27 cellular contexts compared by ENCODE assay signal in genomic region chr3:50529996-50530706, GRCh38. TPM values are rescaled to one million over a fixed set of nuclear protein-coding genes. Genes with fewer than 3 reads are reported as not detected.
A peak's percentile ranks its signal among the peaks of the same experiment; 100 is the strongest.
DNase-seq lines count a peak whose midpoint lies in the region; ATAC-seq, FAIRE-seq and TF ChIP-seq lines count a peak whose summit lies in the region.
"Had no signal": no experiment of that assay in that cellular context is flagged by ENCODE, and none has a peak within 500 bp of the region (broad histone marks: within the 10 kb centered on the region; RNA-seq: fewer than 3 reads in every experiment).

No MANE protein-coding gene starts in this region.

- H2BK120ac ChIP-seq in H1 (replicated peaks; ENCODE audit: low read depth, low read length): no peak overlapping the region

- H3K79me1 ChIP-seq in H1 (ENCODE audit: low read depth, low read length): no peaks in the 10 kb centered on the region

- H2AFZ ChIP-seq in H1 (ENCODE audit: low read length) (peak overlapping the region; percentile 68; the same call in 1 of the 2 replicates), keratinocyte (ENCODE audit: control insufficient read depth, low read length) (no peak overlapping the region), smooth muscle cell (ENCODE audit: low read depth) (no peak overlapping the region)

- no peaks in the 10 kb centered on the region for H3K9me1 ChIP-seq in keratinocyte (ENCODE audit: control insufficient read depth, extremely low read depth, insufficient read depth, low read length)

- H3K79me2 ChIP-seq in H1 (ENCODE audit: control insufficient read depth in 1 of 2, insufficient read depth in 2 of 2, low read length in 2 of 2) (no peaks in the 10 kb centered on the region), keratinocyte (ENCODE audit: control insufficient read depth, insufficient read depth, low read length) (no peaks in the 10 kb centered on the region), smooth muscle cell (ENCODE audit: low read depth) (no peaks in the 10 kb centered on the region)

- H3K56ac ChIP-seq in H1 (replicated peaks; ENCODE audit: insufficient read length, low read depth, low read length): no peak overlapping the region

- H3K18ac ChIP-seq in H1 (ENCODE audit: extremely low read depth, low read length): no peak overlapping the region

- dilution Hi-C loops in keratinocyte (cut with MboI; ENCODE audit: extremely low pct_ligation_motif_present, low sequenced_read_pairs): no loop called here

- H4K8ac ChIP-seq in H1 (ENCODE audit: extremely low read depth, insufficient read depth, low read length): no peak overlapping the region

- H3K9ac ChIP-seq in H1 (replicated peaks in 1 of 4; ENCODE audit: extremely low read depth in 1 of 4, low read depth in 3 of 4, low read length in 3 of 4) (no peak overlapping the region; a peak in 1 of 7 replicates), keratinocyte (ENCODE audit: control insufficient read depth, extremely low read depth, insufficient read depth, low read length) (no peak overlapping the region), smooth muscle cell (ENCODE audit: low read depth) (no peak overlapping the region)
- H3K9ac ChIP-seq: BLaER1, SK-N-SH had no signal

- no peaks in the 10 kb centered on the region for H3K36me3 ChIP-seq in H1 (ENCODE audit: control insufficient read depth in 2 of 4, insufficient read depth in 4 of 4, low read length in 3 of 4)
- H3K36me3 ChIP-seq in keratinocyte (ENCODE audit: control insufficient read depth in 2 of 2, extremely low read depth in 1 of 2, insufficient read depth in 2 of 2, low read length in 2 of 2): no peaks in the 10 kb centered on the region
- no peaks in the 10 kb centered on the region for H3K36me3 ChIP-seq in smooth muscle cell (ENCODE audit: low read depth)
- H3K36me3 ChIP-seq: BLaER1, right lobe of liver, thoracic aorta, WERI-Rb-1 had no signal

- no peak overlapping the region for H4K5ac ChIP-seq in H1 (ENCODE audit: insufficient read length, low read depth, low read length)

- no peak for TF ChIP-seq EP300 in H1 (IDR thresholded peaks at IDR 0.05; ENCODE audit: borderline replicate concordance in 1 of 2, low read depth in 2 of 2, low read length in 2 of 2)

- H3K27ac ChIP-seq in H1 (ENCODE audit: low read depth, low read length) (no peak overlapping the region), keratinocyte (ENCODE audit: control insufficient read depth, insufficient read depth, low read length) (no peak overlapping the region), smooth muscle cell (ENCODE audit: low read depth) (no peak overlapping the region)
- H3K27ac ChIP-seq: BLaER1, right lobe of liver, RWPE1, thoracic aorta, WERI-Rb-1 had no signal

- no peak overlapping the region for H3K23ac ChIP-seq in H1 (ENCODE audit: insufficient read length)

- H3K23me2 ChIP-seq in H1 (ENCODE audit: low read depth, low read length): peaks cover 1% of the 10 kb centered on the region; the same call in 1 of the 2 replicates

- TF ChIP-seq POLR2A in H1 (IDR thresholded peaks at IDR 0.05; ENCODE audit: control extremely low read depth in 1 of 2, low read depth in 2 of 2, low read length in 2 of 2) (no peak), GM12891 (IDR thresholded peaks at IDR 0.05; ENCODE audit: low read depth, low read length) (no peak)

- WGBS in H1 (ENCODE audit: extremely low coverage in 1 of 2, insufficient coverage in 1 of 2, insufficient read length in 1 of 2, insufficient replicate concordance in 2 of 2, low coverage in 1 of 2, low lambda C conversion rate in 2 of 2, missing lambda C conversion rate in 1 of 2), 2 experiments: 19% methylated on average over 29 of the region's 46 CpGs; no CpG with 5 or more reads in 1 of the 2 experiments
- 17% methylated on average over 41 of the region's 46 CpGs for WGBS in smooth muscle cell (ENCODE audit: low lambda C conversion rate)

- H3K4me3 ChIP-seq in H1 (ENCODE audit: extremely low read depth in 1 of 4, insufficient read depth in 2 of 4, low read depth in 3 of 4, low read length in 4 of 4) (peak overlapping the region in 3 of 4 experiments; percentile 21 to 52 (median 22); a peak in 5 of 8 replicates), keratinocyte (ENCODE audit: control insufficient read depth in 2 of 3, extremely low read depth in 1 of 3, insufficient read depth in 2 of 3, low read depth in 1 of 3, low read length in 3 of 3) (no peak overlapping the region), smooth muscle cell (peak overlapping the region; percentile 28)
- H3K4me3 ChIP-seq: BLaER1, right lobe of liver, thoracic aorta had no signal

- no peak for ATAC-seq in HG02870 (IDR thresholded peaks at IDR 0.05; ENCODE audit: unreplicated experiment)
- ATAC-seq: right lobe of liver had no signal

- TF ChIP-seq RAD21 in H1 (IDR thresholded peaks at IDR 0.05 in 1 of 2, conservative IDR thresholded peaks at IDR 0.05 in 1 of 2; ENCODE audit: low read depth in 2 of 2, low read length in 2 of 2): no peak

- H2BK5ac ChIP-seq in H1 (ENCODE audit: low read depth, low read length): no peak overlapping the region

- POLR2A ChIA-PET in H1 (lab: Charles Lee; ENCODE audit: partially characterized antibody): no interaction called here

- H3K9me3 ChIP-seq in H1 (ENCODE audit: insufficient read depth in 2 of 2, low read depth in 1 of 2, low read length in 1 of 2): no peaks in the 10 kb centered on the region
- no peaks in the 10 kb centered on the region for H3K9me3 ChIP-seq in keratinocyte (ENCODE audit: control insufficient read depth, low read depth, low read length)
- no peaks in the 10 kb centered on the region for H3K9me3 ChIP-seq in smooth muscle cell (replicated peaks; ENCODE audit: low read depth)
- H3K9me3 ChIP-seq: BLaER1, right lobe of liver, SK-N-SH, thoracic aorta had no signal

- H4K20me1 ChIP-seq in H1 (replicated peaks in 1 of 2; ENCODE audit: control insufficient read depth in 1 of 2, insufficient read depth in 2 of 2, low read length in 2 of 2) (no peaks in the 10 kb centered on the region), keratinocyte (ENCODE audit: control insufficient read depth, extremely low read depth, insufficient read depth, low read length) (peaks cover 10% of the 10 kb centered on the region), smooth muscle cell (ENCODE audit: low read depth) (no peaks in the 10 kb centered on the region)

- no peak for TF ChIP-seq CTCF in H1 (IDR thresholded peaks at IDR 0.05; ENCODE audit: control extremely low read depth in 1 of 3, insufficient read depth in 1 of 3, low read depth in 1 of 3, low read length in 3 of 3)
- no peak for TF ChIP-seq CTCF in keratinocyte (optimal IDR thresholded peaks at IDR 0.05 in 1 of 3, IDR thresholded peaks at IDR 0.05 in 1 of 3, conservative IDR thresholded peaks at IDR 0.05 in 1 of 3; ENCODE audit: extremely low read depth in 1 of 3, insufficient read depth in 2 of 3, low read length in 3 of 3)
- no peak for TF ChIP-seq CTCF in smooth muscle cell (IDR thresholded peaks at IDR 0.05; ENCODE audit: borderline replicate concordance, insufficient read depth, poor library complexity, severe bottlenecking)

- FAIRE-seq in H1 (lab: Jason Lieb, UNC): no peak
- FAIRE-seq in keratinocyte (lab: Jason Lieb, UNC): no peak
- no peak for FAIRE-seq in GM12891 (lab: Jason Lieb, UNC)
- FAIRE-seq: G401.6 had no signal

- H2BK15ac ChIP-seq in H1 (ENCODE audit: low read length): 0 out of 2 replicates have a peak overlapping the region, but pooled peaks have one; percentile 46

- H2AK5ac ChIP-seq in H1 (ENCODE audit: low read depth, low read length): no peak overlapping the region

- no peak overlapping the region for H3K14ac ChIP-seq in H1 (ENCODE audit: insufficient read length)

- 0 out of 2 replicates have a peak overlapping the region, but pooled peaks have one; percentile 48 for H2BK20ac ChIP-seq in H1 (ENCODE audit: low read length)

- H3K27me3 ChIP-seq in H1 (replicated peaks in 1 of 4; ENCODE audit: control insufficient read depth in 3 of 4, extremely low read depth in 1 of 4, insufficient read depth in 3 of 4, low read length in 3 of 4) (peaks cover 0 to 15% (median 14%) of the 10 kb centered on the region in 4 experiments; a peak in 5 of 7 replicates), keratinocyte (ENCODE audit: control insufficient read depth, extremely low read depth, insufficient read depth, low read length) (peaks cover 51% of the 10 kb centered on the region), smooth muscle cell (ENCODE audit: low read depth) (peaks cover 22% of the 10 kb centered on the region)
- H3K27me3 ChIP-seq: right lobe of liver had no signal

- H3K4me1 ChIP-seq in H1 (replicated peaks in 1 of 4; ENCODE audit: control insufficient read depth in 3 of 4, insufficient read depth in 4 of 4, low read length in 3 of 4) (peaks cover 0 to 27% (median 13%) of the 10 kb centered on the region in 4 experiments; a peak in 6 of 7 replicates), keratinocyte (ENCODE audit: control insufficient read depth, extremely low read depth, insufficient read depth, low read length) (peaks cover 3% of the 10 kb centered on the region), smooth muscle cell (ENCODE audit: low read depth) (no peaks in the 10 kb centered on the region)
- H3K4me1 ChIP-seq: right lobe of liver had no signal

- H3K4me2 ChIP-seq in H1 (ENCODE audit: insufficient read depth in 1 of 2, low read depth in 2 of 2, low read length in 2 of 2) (peak overlapping the region; percentile 38 to 65), keratinocyte (ENCODE audit: control insufficient read depth, extremely low read depth, insufficient read depth, low read depth, low read length) (peak overlapping the region; percentile 10), smooth muscle cell (peak overlapping the region; percentile 71)
- H3K4me2 ChIP-seq: BLaER1, SK-N-SH had no signal

- H3F3A ChIP-seq in smooth muscle cell (ENCODE audit: low read depth): no peaks in the 10 kb centered on the region

- DNase-seq in activated gamma-delta T cell (lab: John Stamatoyannopoulos, UW) (peak; percentile 10), activated gamma-delta T cell treated with Interleukin-2 at 50 U/mL for 16 hours (no peak), H1 (ENCODE audit: low read depth in 1 of 2, low spot score in 2 of 2) (peak in 1 of 2 experiments; percentile 68), keratinocyte (ENCODE audit: low read depth, low spot score) (no peak), smooth muscle cell (lab: John Stamatoyannopoulos, UW; ENCODE audit: unreplicated experiment) (no peak), GM12891 (ENCODE audit: insufficient read length, low spot score) (no peak)
- no peak for DNase-seq in activated CD4-positive, alpha-beta T cell treated with anti-CD3 and anti-CD28 coated beads for 1 hour
- DNase-seq: activated CD4-positive, alpha-beta memory T cell treated with anti-CD3 and anti-CD28 coated beads, Interleukin-2, amount 10 ng/mL, durations not matched to agents 7 days and 5 days; activated naive CD4-positive, alpha-beta T cell; activated T-cell treated with anti-CD3 and anti-CD28 coated beads for 4 hours; amygdala; caudate nucleus; foreskin melanocyte; Karpas-422; NCI-H1048; NCI-H2081; NCI-H524; right lobe of liver; SK-N-SH; stimulated activated CD4-positive, alpha-beta T cell treated with anti-CD3 and anti-CD28 coated beads, Interleukin-15, amount 100 ng/mL, for 24 hours; WERI-Rb-1 had no signal

- no peak overlapping the region for H4K91ac ChIP-seq in H1 (replicated peaks; ENCODE audit: insufficient read length, low read length)

- H3K4ac ChIP-seq in H1 (replicated peaks; ENCODE audit: insufficient read length, low read depth, low read length): peak overlapping the region; percentile 0

- CTCF ChIA-PET in H1 (lab: Charles Lee; ENCODE audit: partially characterized antibody): interaction anchor here (0.7 kb wide), 1 partner anchor 20 kb away, joined by 3 read pairs; no protein-coding TSS in a partner anchor

- peak overlapping the region; percentile 27; the same call in 1 of the 2 replicates for H2BK12ac ChIP-seq in H1 (ENCODE audit: low read depth, low read length)

RNA-seq across cellular contexts. Expression of gene CACNA2D2, which starts 26.7 kb away (rescaled TPM):
- total RNA-seq in H1 (2021; fragmentation: NEBNext Ultra II Directional; extraction: Animal tissue kit (Norgen Biotek cat#: 25700)): 14.0 and 14.1 TPM in 2 replicates
- polyA plus RNA-seq in H1 (2011; rRNA removed) (24.9 and 25.0 TPM in 2 replicates), keratinocyte (0.02 to 0.04 TPM (median 0.04 TPM) in 3 replicates), smooth muscle cell (0.51 and 0.58 TPM in 2 replicates)
- polyA plus RNA-seq in H1 (2011; cell fraction: cytosol; rRNA removed): 14.3 TPM
- polyA plus RNA-seq in H1 (2011; cell fraction: nucleus; rRNA removed): 43.9 TPM
- polyA plus RNA-seq in H1 (2012, experiment 1 of 2): 16.0 to 28.5 TPM (median 22.8 TPM) in 4 replicates
- polyA plus RNA-seq in H1 (2012, experiment 2 of 2): 13.3 TPM
- 16.1 TPM for polyA plus RNA-seq in H1 (2013, experiment 1 of 2)
- 13.8 TPM for polyA plus RNA-seq in H1 (2013, experiment 2 of 2)
- 16.8 and 18.9 TPM in 2 replicates for polyA minus RNA-seq in H1 (2011; rRNA and poly(A)+ RNA removed)
- 14.2 TPM for polyA minus RNA-seq in H1 (2011; cell fraction: cytosol; rRNA and poly(A)+ RNA removed)
- polyA minus RNA-seq in H1 (2011; cell fraction: nucleus; rRNA and poly(A)+ RNA removed): 9.4 TPM
- polyA plus RNA-seq in keratinocyte (2011; ENCODE audit: low read depth): not detected
- polyA plus RNA-seq in keratinocyte (2011; cell fraction: cytosol; rRNA removed): 0.02 and 0.03 TPM in 2 replicates
- polyA plus RNA-seq in keratinocyte (2011; cell fraction: nucleus; rRNA removed): 0.07 and 0.08 TPM in 2 replicates
- polyA plus RNA-seq in keratinocyte (2012; ENCODE audit: low replicate concordance): 0.20 TPM in 1 of 2 replicates, not detected in the other
- polyA minus RNA-seq in keratinocyte: 0.23 TPM in 1 of 3 replicates, not detected in the others
- polyA minus RNA-seq in keratinocyte (2011; cell fraction: cytosol; rRNA and poly(A)+ RNA removed): not detected
- polyA minus RNA-seq in keratinocyte (2011; cell fraction: nucleus; rRNA and poly(A)+ RNA removed): not detected in 2 replicates
- 0.27 and 0.31 TPM in 2 replicates for total RNA-seq in smooth muscle cell
- 0.03 TPM for polyA plus RNA-seq in GM12891 (2012; ENCODE audit: low read depth, missing spikeins)
- total RNA-seq: epithelial cell of proximal tubule had no signal

RNA-seq across cellular contexts. Expression of gene C3orf18, which starts 37.4 kb away (rescaled TPM):
- total RNA-seq in H1 (2021; fragmentation: NEBNext Ultra II Directional; extraction: Animal tissue kit (Norgen Biotek cat#: 25700)): 7.5 and 8.2 TPM in 2 replicates
- 15.0 and 21.9 TPM in 2 replicates for polyA plus RNA-seq in H1 (2011; rRNA removed)
- 15.7 TPM for polyA plus RNA-seq in H1 (2011; cell fraction: cytosol; rRNA removed)
- polyA plus RNA-seq in H1 (2011; cell fraction: nucleus; rRNA removed): 25.8 TPM
- polyA plus RNA-seq in H1 (2012, experiment 1 of 2): 7.4 to 15.9 TPM (median 11.4 TPM) in 4 replicates
- 6.3 TPM for polyA plus RNA-seq in H1 (2012, experiment 2 of 2)
- polyA plus RNA-seq in H1 (2013, experiment 1 of 2): 4.8 TPM
- 3.9 TPM for polyA plus RNA-seq in H1 (2013, experiment 2 of 2)
- 12.0 and 13.5 TPM in 2 replicates for polyA minus RNA-seq in H1 (2011; rRNA and poly(A)+ RNA removed)
- polyA minus RNA-seq in H1 (2011; cell fraction: cytosol; rRNA and poly(A)+ RNA removed): 5.3 TPM
- polyA minus RNA-seq in H1 (2011; cell fraction: nucleus; rRNA and poly(A)+ RNA removed): 5.2 TPM
- 1.4 to 2.6 TPM (median 1.4 TPM) in 3 replicates for polyA plus RNA-seq in keratinocyte
- 0.30 TPM for polyA plus RNA-seq in keratinocyte (2011; ENCODE audit: low read depth)
- polyA plus RNA-seq in keratinocyte (2011; cell fraction: cytosol; rRNA removed): 0.56 and 1.3 TPM in 2 replicates
- 2.2 and 2.8 TPM in 2 replicates for polyA plus RNA-seq in keratinocyte (2011; cell fraction: nucleus; rRNA removed)
- polyA plus RNA-seq in keratinocyte (2012; ENCODE audit: low replicate concordance): 0.14 and 0.92 TPM in 2 replicates
- 1.4 to 4.5 TPM (median 3.9 TPM) in 3 replicates for polyA minus RNA-seq in keratinocyte
- not detected for polyA minus RNA-seq in keratinocyte (2011; cell fraction: cytosol; rRNA and poly(A)+ RNA removed)
- 0.32 and 0.93 TPM in 2 replicates for polyA minus RNA-seq in keratinocyte (2011; cell fraction: nucleus; rRNA and poly(A)+ RNA removed)
- 6.6 and 8.7 TPM in 2 replicates for total RNA-seq in smooth muscle cell
- 18.9 and 20.0 TPM in 2 replicates for polyA plus RNA-seq in smooth muscle cell
- 0.83 TPM for polyA plus RNA-seq in GM12891 (2012; ENCODE audit: low read depth, missing spikeins)

RNA-seq across cellular contexts. Expression of gene HEMK1, which starts 39.2 kb away (rescaled TPM):
- 9.6 and 9.7 TPM in 2 replicates for total RNA-seq in H1 (2021; fragmentation: NEBNext Ultra II Directional; extraction: Animal tissue kit (Norgen Biotek cat#: 25700))
- polyA plus RNA-seq in H1 (2011; rRNA removed): 10.6 and 13.4 TPM in 2 replicates
- 13.2 TPM for polyA plus RNA-seq in H1 (2011; cell fraction: cytosol; rRNA removed)
- polyA plus RNA-seq in H1 (2011; cell fraction: nucleus; rRNA removed): 26.4 TPM
- 7.1 to 12.4 TPM (median 9.2 TPM) in 4 replicates for polyA plus RNA-seq in H1 (2012, experiment 1 of 2)
- 10.5 TPM for polyA plus RNA-seq in H1 (2012, experiment 2 of 2)
- 9.5 TPM for polyA plus RNA-seq in H1 (2013, experiment 1 of 2)
- 8.7 TPM for polyA plus RNA-seq in H1 (2013, experiment 2 of 2)
- polyA minus RNA-seq in H1 (2011; rRNA and poly(A)+ RNA removed): 8.1 and 9.2 TPM in 2 replicates
- polyA minus RNA-seq in H1 (2011; cell fraction: cytosol; rRNA and poly(A)+ RNA removed): 3.8 TPM
- polyA minus RNA-seq in H1 (2011; cell fraction: nucleus; rRNA and poly(A)+ RNA removed): 18.3 TPM
- polyA plus RNA-seq in keratinocyte: 12.9 to 19.5 TPM (median 13.0 TPM) in 3 replicates
- 0.74 TPM for polyA plus RNA-seq in keratinocyte (2011; ENCODE audit: low read depth)
- 7.4 and 12.2 TPM in 2 replicates for polyA plus RNA-seq in keratinocyte (2011; cell fraction: cytosol; rRNA removed)
- polyA plus RNA-seq in keratinocyte (2011; cell fraction: nucleus; rRNA removed): 32.6 and 40.2 TPM in 2 replicates
- 10.1 and 15.6 TPM in 2 replicates for polyA plus RNA-seq in keratinocyte (2012; ENCODE audit: low replicate concordance)
- polyA minus RNA-seq in keratinocyte: 9.7 to 14.6 TPM (median 12.7 TPM) in 3 replicates
- polyA minus RNA-seq in keratinocyte (2011; cell fraction: cytosol; rRNA and poly(A)+ RNA removed): 8.6 TPM
- polyA minus RNA-seq in keratinocyte (2011; cell fraction: nucleus; rRNA and poly(A)+ RNA removed): 6.4 and 8.7 TPM in 2 replicates
- total RNA-seq in smooth muscle cell: 6.5 and 15.3 TPM in 2 replicates
- 26.4 and 28.3 TPM in 2 replicates for polyA plus RNA-seq in smooth muscle cell
- polyA plus RNA-seq in GM12891 (2012; ENCODE audit: low read depth, missing spikeins): 10.5 TPM

Comparison
In these comparisons a context has a peak if more than half of its experiments do, and no peak if none do; other contexts are left out.
1. H3K4me2 ChIP-seq: peak in every context shown above with its lines; median percentile 71 in smooth muscle cell; 52 in H1; 10 in keratinocyte.
2. H3K4me3 ChIP-seq: peak in H1 (3 of 4) and smooth muscle cell (single experiment); none in keratinocyte (0 of 3).